8 cellular contexts compared by ENCODE assay signal in the genomic region with DNA sequence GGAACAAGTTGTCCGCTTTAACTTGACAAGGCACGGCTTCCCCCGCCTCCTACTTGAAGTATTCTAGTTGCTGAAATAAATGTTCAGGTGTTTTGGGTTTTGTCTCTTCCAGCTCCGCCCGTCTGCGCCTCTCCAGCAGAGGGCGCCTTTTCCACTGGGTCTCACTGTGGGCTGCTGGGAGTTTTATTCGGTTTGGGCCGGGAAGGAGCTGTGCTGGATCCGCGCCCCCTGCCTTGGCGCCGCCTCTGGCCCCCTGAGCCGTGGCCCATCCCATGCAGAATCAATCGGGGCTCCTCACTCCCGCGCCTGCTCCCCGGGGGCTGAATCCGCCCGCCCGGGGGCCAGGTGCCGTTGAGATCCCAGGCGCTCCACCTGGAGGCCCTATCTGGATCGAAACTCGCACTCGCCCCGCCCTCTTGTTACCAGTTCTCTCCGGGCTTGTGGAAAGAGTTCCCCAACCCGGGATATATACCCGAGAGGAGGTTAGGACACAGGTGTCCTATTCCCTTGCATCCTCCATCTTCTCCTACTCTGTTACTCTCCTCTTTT. TPM values are rescaled to one million over a fixed set of nuclear protein-coding genes. Genes with fewer than 3 reads are reported as not detected.
A peak's percentile ranks its signal among the peaks of the same experiment; 100 is the strongest.
DNase-seq lines count a peak whose midpoint lies in the region; ATAC-seq and TF ChIP-seq lines count a peak whose summit lies in the region.

No MANE protein-coding gene starts in this region.

- DNase-seq in NCI-H2196 (lab: John Stamatoyannopoulos, UW; ENCODE audit: unreplicated experiment) = peak; percentile 75
- DNase-seq in activated CD8-positive, alpha-beta memory T cell treated with anti-CD3 and anti-CD28 coated beads, Interleukin-2, amount 50 U/mL, for 4 hours = peak; percentile 47
- DNase-seq in epithelial cell of proximal tubule (ENCODE audit: low read depth) = no peak
- DNase-seq in testis = peak; percentile 88
- DNase-seq in NCI-H128 (lab: John Stamatoyannopoulos, UW; ENCODE audit: unreplicated experiment) = no peak

- peak; percentile 87 for ATAC-seq in HG02885 (IDR thresholded peaks at IDR 0.05; ENCODE audit: poor library complexity, unreplicated experiment)

- H3K27ac Mint-ChIP-seq in nephron = peak overlapping the region; percentile 59 to 88 (median 87)

- H3K4me3 Mint-ChIP-seq in nephron = peak overlapping the region; percentile 72 to 84 (median 77)

- TF ChIP-seq POLR2A in testis (IDR thresholded peaks at IDR 0.05) = no peak

- H3K4me1 ChIP-seq in testis = no peaks in the 10 kb centered on the region

- H3K27me3 Mint-ChIP-seq in nephron (ENCODE audit: low read depth) = no peaks in the 10 kb centered on the region

- H3K27me3 ChIP-seq in testis = no peaks in the 10 kb centered on the region

- peak; percentile 84 for TF ChIP-seq CTCF in GM12874 (IDR thresholded peaks at IDR 0.05; ENCODE audit: insufficient read depth, low read depth, low read length)
- TF ChIP-seq CTCF in epithelial cell of proximal tubule (conservative IDR thresholded peaks at IDR 0.05; ENCODE audit: low read depth, low read length) = peak; percentile 89
- peak; percentile 69 to 76 (median 71) for TF ChIP-seq CTCF in nephron (IDR thresholded peaks at IDR 0.05; ENCODE audit: unreplicated experiment in 3 of 3)
- TF ChIP-seq CTCF in testis (IDR thresholded peaks at IDR 0.05) = peak; percentile 74 to 79 (median 75)

- H3K4me3 ChIP-seq in epithelial cell of proximal tubule (ENCODE audit: low read depth, low read length) (peak overlapping the region; percentile 69), testis (peak overlapping the region; percentile 57 to 58)

- H3K9me3 Mint-ChIP-seq in nephron = no peaks in the 10 kb centered on the region

- peaks cover 24% of the 10 kb centered on the region for H3K4me1 Mint-ChIP-seq in nephron

- 31 to 46% methylated on average over 14 to 29 of the region's 30 CpGs for WGBS in testis, 2 donors

- intact Hi-C loops in testis (cut with DNase I; ENCODE audit: low total_unique reads) = no loop called here

- no peaks in the 10 kb centered on the region for H3K9me3 ChIP-seq in testis

- H3K36me3 ChIP-seq in testis (ENCODE audit: low read depth, missing control alignments) = no peaks in the 10 kb centered on the region

- no peaks in the 10 kb centered on the region for H3K36me3 Mint-ChIP-seq in nephron (ENCODE audit: low read depth)

- H3K27ac ChIP-seq in testis = no peak overlapping the region

RNA-seq across cellular contexts. Expression of a gene that starts 51.0 kb away (rescaled TPM):
- total RNA-seq in epithelial cell of proximal tubule (0.23 and 1.0 TPM in 2 replicates), testis (1 to 10 TPM; 2.8 to 4.8 TPM)
- 3.7 TPM for polyA plus RNA-seq in testis (ENCODE audit: insufficient read depth, low read depth, low replicate concordance)

Comparison
In these comparisons a context has a peak if more than half of its experiments do, and no peak if none do; other contexts are left out.
1. DNase-seq: peak in NCI-H2196 (single experiment), activated CD8-positive, alpha-beta memory T cell treated with anti-CD3 and anti-CD28 coated beads, Interleukin-2, amount 50 U/mL, for 4 hours (single experiment) and testis (single experiment); none in epithelial cell of proximal tubule (single experiment) and NCI-H128 (single experiment).
2. Peak in every context shown above with its lines, with median percentiles within 50 percentile points of each other: CTCF ChIP-seq.